ENCODE assay signal across 8 cellular contexts in the genomic region with DNA sequence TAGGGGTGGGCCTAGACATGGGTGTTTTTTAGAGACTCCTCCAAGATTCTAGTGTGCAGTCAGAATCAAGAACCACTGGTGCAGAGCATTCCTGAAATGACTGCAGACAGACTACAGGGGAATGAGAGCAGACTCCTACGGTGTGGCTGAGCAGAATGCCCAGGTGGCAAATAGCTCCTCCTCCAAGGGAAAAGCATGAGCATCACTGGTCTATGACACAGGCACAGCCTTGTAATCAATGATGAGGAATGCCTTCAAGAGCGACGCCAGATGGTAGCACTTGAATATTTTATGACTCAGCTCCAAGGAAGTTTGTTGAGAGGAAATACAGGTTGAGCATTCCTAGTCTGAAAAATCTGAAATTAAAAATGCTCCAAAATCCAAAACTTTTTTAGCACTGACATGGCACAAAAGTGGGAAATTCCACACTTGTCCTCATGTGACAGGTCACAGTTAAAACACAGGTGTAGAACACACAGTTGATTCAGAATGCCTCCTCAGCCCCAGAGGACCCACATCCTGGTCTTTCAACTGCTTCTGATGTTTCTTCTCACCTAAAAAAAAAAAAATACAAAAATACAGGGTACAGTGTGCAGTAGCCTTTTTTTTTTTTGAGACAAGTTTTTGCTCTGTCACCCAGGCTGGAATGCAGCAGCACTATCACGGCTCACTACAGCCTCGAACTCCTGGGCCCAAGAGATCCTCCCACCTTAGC. TPM values are rescaled to one million over a fixed set of nuclear protein-coding genes. Genes with fewer than 3 reads are reported as not detected.
DNase-seq lines count a peak whose midpoint lies in the region; ATAC-seq, FAIRE-seq and TF ChIP-seq lines count a peak whose summit lies in the region.

No MANE protein-coding gene starts in this region.

- WGBS in thyroid gland, 2 donors, result 56 to 60% methylated on average over 5 of the region's 5 CpGs

- peak in 1 of 2 donors; percentile 52 for TF ChIP-seq POLR2A in thyroid gland (IDR thresholded peaks at IDR 0.05)

- peak; percentile 56 for ATAC-seq in GM18858 (IDR thresholded peaks at IDR 0.05; ENCODE audit: unreplicated experiment)
- no peak for ATAC-seq in HG02938 (IDR thresholded peaks at IDR 0.05; ENCODE audit: unreplicated experiment)
- no peak for ATAC-seq in HG03280 (IDR thresholded peaks at IDR 0.05; ENCODE audit: unreplicated experiment)

- no peak overlapping the region for H3K4me3 ChIP-seq in AG04449 (ENCODE audit: low read depth, low read length)
- H3K4me3 ChIP-seq in fibroblast of mammary gland (ENCODE audit: control insufficient read depth, low read depth, low read length), result no peak overlapping the region
- no peak overlapping the region for H3K4me3 ChIP-seq in thyroid gland (replicated peaks in 1 of 3)

- DNase-seq in AG04449 (ENCODE audit: low read depth, low spot score) (no peak), NCI-H226 (peak; percentile 82), fibroblast of mammary gland (ENCODE audit: low read depth) (peak; percentile 82), thyroid gland (peak; percentile 80 to 81), GM19239 (ENCODE audit: insufficient read length, low spot score) (no peak)

- no peaks in the 10 kb centered on the region for H3K27me3 ChIP-seq in thyroid gland

- POLR2A ChIA-PET in AG04449 (lab: Yijun Ruan, JAX), result no interaction called here

- H3K9me3 ChIP-seq in thyroid gland, result no peaks in the 10 kb centered on the region

- peak overlapping the region; percentile 40 to 61 (median 48) for H3K27ac ChIP-seq in thyroid gland

- H3K36me3 ChIP-seq in thyroid gland, result no peaks in the 10 kb centered on the region

- intact Hi-C loops in thyroid gland (cut with DNase I), result loop anchor here (5.0 to 10.0 kb wide), 2 partner anchors 213 to 535 kb away; partner anchors contain the start of gene NHLRC1

- CTCF ChIA-PET in AG04449 (lab: Yijun Ruan, JAX), result interaction anchor here (0.9 to 2.8 kb wide), 7 partner anchors 9 to 434 kb away, joined by 3 to 20 read pairs (median 5); partner anchors contain the start of gene FAM8A1

- FAIRE-seq in GM19239 (lab: Jason Lieb, UNC), result no peak

- H3K4me1 ChIP-seq in thyroid gland, result no peaks in the 10 kb centered on the region

- peak; percentile 8 for TF ChIP-seq CTCF in AG04449 (IDR thresholded peaks at IDR 0.05; ENCODE audit: insufficient read depth, low read length, missing control alignments)
- no peak for TF ChIP-seq CTCF in fibroblast of mammary gland (conservative IDR thresholded peaks at IDR 0.05; ENCODE audit: control insufficient read depth, insufficient read depth, low read depth, low read length)
- TF ChIP-seq CTCF in thyroid gland (IDR thresholded peaks at IDR 0.05), result peak in 4 of 6 experiments; percentile 2 to 36 (median 24)

RNA-seq across cellular contexts. Expression of gene FAM8A1, which starts 10.5 kb away (rescaled TPM):
- 10 to 100 TPM; 45.1 to 57.1 (median 52.3) TPM for total RNA-seq in thyroid gland

Comparison
In these comparisons a context has a peak if more than half of its experiments do, and no peak if none do; other contexts are left out.
1. DNase-seq: peak in NCI-H226 (single experiment), fibroblast of mammary gland (single experiment) and thyroid gland (2 of 2); none in AG04449 (single experiment) and GM19239 (single experiment).